8 cellular contexts compared by ENCODE assay signal in genomic region chr2:223613017-223613950, GRCh38.
A peak's percentile ranks its signal among the peaks of the same experiment; 100 is the strongest.
DNase-seq lines count a peak whose midpoint lies in the region; ATAC-seq and TF ChIP-seq lines count a peak whose summit lies in the region.

No MANE protein-coding gene starts in this region.

- no peaks in the 10 kb centered on the region for H4K20me1 ChIP-seq in MM.1S (ENCODE audit: insufficient read depth, low read length)

- H3K36me3 ChIP-seq in muscle layer of duodenum (ENCODE audit: control insufficient read depth in 1 of 2, insufficient read depth in 2 of 2, low read length in 2 of 2) (no peaks in the 10 kb centered on the region), MM.1S (replicated peaks; ENCODE audit: insufficient read depth, low read length) (no peaks in the 10 kb centered on the region)

- peak overlapping the region; percentile 50 for H3K27ac ChIP-seq in muscle layer of duodenum (ENCODE audit: low read length)
- no peak overlapping the region for H3K27ac ChIP-seq in MM.1S (ENCODE audit: low read length)

- peak overlapping the region; percentile 41 for H3K4me3 ChIP-seq in fibroblast of mammary gland (ENCODE audit: control insufficient read depth, low read depth, low read length)
- H3K4me3 ChIP-seq in muscle layer of duodenum (ENCODE audit: low read depth in 1 of 2, low read length in 2 of 2): peak overlapping the region; percentile 47 to 49
- H3K4me3 ChIP-seq in MM.1S (ENCODE audit: low read length): no peak overlapping the region

- no peak overlapping the region for H2AFZ ChIP-seq in MM.1S (ENCODE audit: low read length)

- H3K9me2 ChIP-seq in MM.1S (replicated peaks; ENCODE audit: insufficient read depth, low read length): no peaks in the 10 kb centered on the region

- H3K27me3 ChIP-seq in muscle layer of duodenum (ENCODE audit: low read depth, low read length) (no peaks in the 10 kb centered on the region), MM.1S (replicated peaks; ENCODE audit: insufficient read depth, low read length) (no peaks in the 10 kb centered on the region)

- no peak overlapping the region for H3K4me2 ChIP-seq in MM.1S (ENCODE audit: low read depth, low read length)

- DNase-seq in stimulated activated CD4-positive, alpha-beta T cell treated with anti-CD3 and anti-CD28 coated beads, Interleukin-15, amount 100 ng/mL, for 24 hours: peak; percentile 6
- no peak for DNase-seq in stimulated activated CD4-positive, alpha-beta T cell treated with anti-CD3 and anti-CD28 coated beads, Interleukin-1b, Interleukin-23, amount 100 ng/mL, for 48 hours
- DNase-seq in SHP77 (lab: John Stamatoyannopoulos, UW) (peak; percentile 89 to 94), fibroblast of mammary gland (ENCODE audit: low read depth) (peak; percentile 99), NCI-H128 (lab: John Stamatoyannopoulos, UW; ENCODE audit: unreplicated experiment) (no peak), MM.1S (no peak)

- TF ChIP-seq CTCF in fibroblast of mammary gland (conservative IDR thresholded peaks at IDR 0.05; ENCODE audit: control insufficient read depth, insufficient read depth, low read depth, low read length) (peak; percentile 16), MM.1S (IDR thresholded peaks at IDR 0.05; ENCODE audit: low read length) (no peak)

- H3K4me1 ChIP-seq in muscle layer of duodenum (ENCODE audit: control insufficient read depth in 1 of 2, insufficient read depth in 2 of 2, low read length in 2 of 2) (no peaks in the 10 kb centered on the region), MM.1S (ENCODE audit: low read length) (no peaks in the 10 kb centered on the region)

- no peak overlapping the region for H3K9ac ChIP-seq in MM.1S (ENCODE audit: low read length)

- no peaks in the 10 kb centered on the region for H3F3A ChIP-seq in MM.1S (ENCODE audit: insufficient read depth, low read length)

- no peaks in the 10 kb centered on the region for H3K79me2 ChIP-seq in MM.1S (ENCODE audit: low read length)

- ATAC-seq in HG03159 (IDR thresholded peaks at IDR 0.05; ENCODE audit: unreplicated experiment): no peak

- H3K9me3 ChIP-seq in muscle layer of duodenum (ENCODE audit: control insufficient read depth in 1 of 2, low read length in 2 of 2) (no peaks in the 10 kb centered on the region), MM.1S (replicated peaks; ENCODE audit: insufficient read depth, low read length) (no peaks in the 10 kb centered on the region)

Comparison
In these comparisons a context has a peak if more than half of its experiments do, and no peak if none do; other contexts are left out.
1. DNase-seq: peak in stimulated activated CD4-positive, alpha-beta T cell treated with anti-CD3 and anti-CD28 coated beads, Interleukin-15, amount 100 ng/mL, for 24 hours (single experiment), SHP77 (2 of 2) and fibroblast of mammary gland (single experiment); none in stimulated activated CD4-positive, alpha-beta T cell treated with anti-CD3 and anti-CD28 coated beads, Interleukin-1b, Interleukin-23, amount 100 ng/mL, for 48 hours (single experiment), NCI-H128 (single experiment) and MM.1S (single experiment).